Comparison of ENCODE assay signal across 8 cellular contexts in genomic region chr19:43356749-43357148, GRCh38. TPM values are rescaled to one million over a fixed set of nuclear protein-coding genes. Genes with fewer than 3 reads are reported as not detected.
"Had no signal": no experiment of that assay in that cellular context is flagged by ENCODE, and none has a peak within 500 bp of the region (broad histone marks: within the 10 kb centered on the region; RNA-seq: fewer than 3 reads in every experiment).

No MANE protein-coding gene starts in this region.

RNA-seq across cellular contexts. Expression of gene CD177, which starts 3.3 kb away (rescaled TPM):
- total RNA-seq: LHCN-M2, NCI-H460, OCI-LY7, RPMI7951 had no signal

RNA-seq across cellular contexts. Expression of gene TEX101, which starts 57.9 kb away (rescaled TPM):
- total RNA-seq: LHCN-M2, MCF 10A, NCI-H460, OCI-LY7, PC-9, Right ventricle myocardium superior, RPMI7951, SJSA1 had no signal
